In the genomic region with DNA sequence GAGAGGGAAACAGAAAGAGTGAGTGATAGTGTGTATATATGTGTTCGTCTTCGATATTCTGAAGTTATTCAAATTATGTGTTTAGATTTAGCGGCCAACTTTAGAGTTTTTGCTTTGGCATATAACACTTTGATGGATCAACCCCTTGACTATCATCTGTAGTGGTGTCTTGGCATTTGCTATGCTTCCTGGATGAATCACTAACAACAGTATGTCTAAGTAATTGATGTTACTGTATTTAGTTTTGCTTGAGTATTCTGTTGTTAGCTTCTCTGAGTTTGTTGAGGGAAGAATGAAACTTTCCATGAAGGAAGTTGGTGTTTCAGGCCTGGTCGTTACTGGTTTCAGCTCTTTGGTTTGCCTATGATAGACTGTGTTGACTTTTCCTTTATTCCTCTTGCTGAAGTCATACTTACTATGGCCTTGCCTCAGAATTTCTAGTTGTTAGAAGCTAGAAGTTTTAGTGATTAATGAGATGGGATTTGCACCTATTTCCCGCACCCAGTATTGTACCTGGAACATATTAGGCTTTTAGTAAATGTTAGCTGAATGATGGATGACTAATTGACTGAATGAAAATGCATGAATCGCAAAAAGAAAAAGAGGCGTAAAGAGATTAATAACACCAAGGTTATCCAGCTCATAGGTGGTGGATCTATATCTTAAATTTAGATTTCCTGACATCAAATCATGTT, we compare ENCODE assay signal across 16 cellular contexts. TPM values are rescaled to one million over a fixed set of nuclear protein-coding genes. Genes with fewer than 3 reads are reported as not detected.
DNase-seq lines count a peak whose midpoint lies in the region; ATAC-seq and TF ChIP-seq lines count a peak whose summit lies in the region.
"Had no signal": no experiment of that assay in that cellular context is flagged by ENCODE, and none has a peak within 500 bp of the region (broad histone marks: within the 10 kb centered on the region; RNA-seq: fewer than 3 reads in every experiment).

No MANE protein-coding gene starts in this region.

- H3F3A ChIP-seq in PC-3 (ENCODE audit: low read length, unreplicated experiment) = no peaks in the 10 kb centered on the region

- TF ChIP-seq CTCF in PC-3 (conservative IDR thresholded peaks at IDR 0.05; ENCODE audit: low read depth, low read length) = no peak
- TF ChIP-seq CTCF in esophagus squamous epithelium (IDR thresholded peaks at IDR 0.05) = no peak
- TF ChIP-seq CTCF in uterus (IDR thresholded peaks at IDR 0.05) = no peak
- no peak for TF ChIP-seq CTCF in RWPE1 (conservative IDR thresholded peaks at IDR 0.05; ENCODE audit: low read depth)

- no peak overlapping the region for H3K4me2 ChIP-seq in PC-3 (ENCODE audit: low read length)

- H3K36me3 Mint-ChIP-seq in activated naive CD4-positive, alpha-beta T cell treated with anti-CD3 and anti-CD28 coated beads, Interleukin-2, amount 50 U/mL, for 72 hours = peaks cover 14 to 55% of the 10 kb centered on the region in 2 donors

- CTCF ChIA-PET in PC-3 (lab: Charles Lee) = no interaction called here
- CTCF ChIA-PET in RWPE1 (lab: Yijun Ruan, JAX) = interaction anchor here (0.7 kb wide), 1 partner anchor 77 kb away, joined by 3 read pairs; no protein-coding TSS in a partner anchor

- TF ChIP-seq POLR2A in esophagus squamous epithelium (IDR thresholded peaks at IDR 0.05) (no peak), uterus (IDR thresholded peaks at IDR 0.05) (no peak)

- WGBS in esophagus squamous epithelium, 2 donors = 40 to 54% methylated on average over 7 of the region's 7 CpGs

- H3K27me3 ChIP-seq in PC-3 (ENCODE audit: low read length) = no peaks in the 10 kb centered on the region
- H3K27me3 ChIP-seq in esophagus squamous epithelium = no peaks in the 10 kb centered on the region
- H3K27me3 ChIP-seq in uterus = no peaks in the 10 kb centered on the region
- H3K27me3 ChIP-seq: spleen had no signal

- H3K36me3 ChIP-seq in PC-3 (ENCODE audit: low read depth, low read length) = peaks cover 10% of the 10 kb centered on the region; the same call in 1 of the 2 replicates
- H3K36me3 ChIP-seq in esophagus squamous epithelium = no peaks in the 10 kb centered on the region
- H3K36me3 ChIP-seq in uterus = no peaks in the 10 kb centered on the region
- H3K36me3 ChIP-seq: spleen had no signal

- H3K9me3 ChIP-seq in PC-3 (ENCODE audit: low read length) (0 out of 2 replicates have a peak, but pooled peaks cover 8% of the 10 kb centered on the region), esophagus squamous epithelium (no peaks in the 10 kb centered on the region), uterus (no peaks in the 10 kb centered on the region)
- H3K9me3 ChIP-seq: spleen had no signal

- H3K4me1 ChIP-seq in PC-3 (ENCODE audit: insufficient read depth, low read length) = no peaks in the 10 kb centered on the region
- H3K4me1 ChIP-seq in esophagus squamous epithelium = peaks cover 7 to 60% (median 9%) of the 10 kb centered on the region in 3 donors
- no peaks in the 10 kb centered on the region for H3K4me1 ChIP-seq in uterus
- H3K4me1 ChIP-seq: parathyroid adenoma, spleen had no signal

- no peak for DNase-seq in activated naive CD4-positive, alpha-beta T cell treated with anti-CD3 and anti-CD28 coated beads, Interleukin-2, amount 50 U/mL, for 72 hours (ENCODE audit: low spot score in 2 of 2)
- no peak for DNase-seq in activated naive CD4-positive, alpha-beta T cell treated with anti-CD3 and anti-CD28 coated beads, Interleukin-2, amount 50 U/mL, for 16 hours
- DNase-seq in PC-3 = peak; percentile 14
- no peak for DNase-seq in esophagus squamous epithelium (lab: John Stamatoyannopoulos, UW)
- DNase-seq in uterus = no peak
- no peak for DNase-seq in DMS79 (lab: John Stamatoyannopoulos, UW)
- DNase-seq in RWPE1 (ENCODE audit: low spot score) = no peak
- DNase-seq: activated CD4-positive, alpha-beta T cell treated with anti-CD3 and anti-CD28 coated beads, Interleukin-2, amount 50 U/mL, for 4 hours; DMS53; head of caudate nucleus; kidney; NCI-H2107; spleen had no signal

- H3K9ac ChIP-seq in PC-3 (ENCODE audit: low read length) = no peak overlapping the region
- H3K9ac ChIP-seq: parathyroid adenoma had no signal

- peaks cover 3% of the 10 kb centered on the region; the same call in 1 of the 2 replicates for H4K20me1 ChIP-seq in PC-3 (ENCODE audit: low read length)

- H3K9me2 ChIP-seq in PC-3 (replicated peaks; ENCODE audit: low read length) = no peaks in the 10 kb centered on the region

- ATAC-seq in activated naive CD4-positive, alpha-beta T cell treated with anti-CD3 and anti-CD28 coated beads, Interleukin-2, amount 50 U/mL, for 72 hours = peak; percentile 74 to 82
- ATAC-seq in PC-3 (peak; percentile 63; the same call in 1 of the 2 replicates), GM19397 (IDR thresholded peaks at IDR 0.05; ENCODE audit: unreplicated experiment) (no peak)

- H3K79me2 ChIP-seq in PC-3 (ENCODE audit: low read length) = peaks cover 90% of the 10 kb centered on the region

- POLR2A ChIA-PET in PC-3 (lab: Charles Lee; ENCODE audit: unreplicated experiment) = no interaction called here
- POLR2A ChIA-PET in RWPE1 (lab: Yijun Ruan, JAX; ENCODE audit: low non-redundant PET) = no interaction called here

- H3K27ac ChIP-seq in PC-3 (ENCODE audit: low read length) (no peak overlapping the region), esophagus squamous epithelium (peak overlapping the region; percentile 68 to 79 (median 76)), uterus (no peak overlapping the region), RWPE1 (no peak overlapping the region)
- H3K27ac ChIP-seq: parathyroid adenoma, spleen had no signal

- no peak overlapping the region for H2AFZ ChIP-seq in PC-3 (ENCODE audit: low read length)
- H2AFZ ChIP-seq: parathyroid adenoma had no signal

- H3K27ac Mint-ChIP-seq in activated naive CD4-positive, alpha-beta T cell treated with anti-CD3 and anti-CD28 coated beads, Interleukin-2, amount 50 U/mL, for 72 hours = peak overlapping the region; percentile 91

- no peak overlapping the region for H3K4me3 ChIP-seq in PC-3 (ENCODE audit: low read length)
- no peak overlapping the region for H3K4me3 ChIP-seq in esophagus squamous epithelium
- no peak overlapping the region for H3K4me3 ChIP-seq in uterus
- H3K4me3 ChIP-seq: spleen had no signal

- peaks cover 0 to 4% of the 10 kb centered on the region in 2 donors for H3K9me3 Mint-ChIP-seq in activated naive CD4-positive, alpha-beta T cell treated with anti-CD3 and anti-CD28 coated beads, Interleukin-2, amount 50 U/mL, for 72 hours
- H3K9me3 Mint-ChIP-seq: central memory CD8-positive, alpha-beta T cell had no signal

- no TSS peak for BruUV-seq in PC-3 (replicated peaks; lab: Mats Ljungman, UMichigan)

- intact Hi-C loops in PC-3 (cut with micrococcal nuclease) = no loop called here
- intact Hi-C loops in esophagus squamous epithelium (cut with DNase I) = no loop called here
- intact Hi-C loops in uterus (cut with DNase I; ENCODE audit: low total_unique reads) = no loop called here

RNA-seq across cellular contexts. Expression of a gene that starts 20.7 kb away (rescaled TPM):
- total RNA-seq in activated naive CD4-positive, alpha-beta T cell treated with anti-CD3 and anti-CD28 coated beads, Interleukin-2, amount 50 U/mL, for 72 hours = 100 to 1,000 TPM; 107 to 152 TPM
- total RNA-seq in PC-3 (2014; rRNA removed) (17.9 and 19.5 TPM in 2 replicates), esophagus squamous epithelium (10 to 100 TPM; 37.8 to 81.9 (median 54.8) TPM), uterus (10 to 100 TPM in 3 of 4 donors, 1 to 10 TPM in 1; 5.1 to 35.4 (median 13.9) TPM)

Comparison
In these comparisons a context has a peak if more than half of its experiments do, and no peak if none do; other contexts are left out.
1. H3K27ac ChIP-seq: peak in esophagus squamous epithelium (4 of 4); none in PC-3 (single experiment), uterus (0 of 2) and RWPE1 (single experiment).